ENCODE assay signal across 8 cellular contexts in the genomic region with DNA sequence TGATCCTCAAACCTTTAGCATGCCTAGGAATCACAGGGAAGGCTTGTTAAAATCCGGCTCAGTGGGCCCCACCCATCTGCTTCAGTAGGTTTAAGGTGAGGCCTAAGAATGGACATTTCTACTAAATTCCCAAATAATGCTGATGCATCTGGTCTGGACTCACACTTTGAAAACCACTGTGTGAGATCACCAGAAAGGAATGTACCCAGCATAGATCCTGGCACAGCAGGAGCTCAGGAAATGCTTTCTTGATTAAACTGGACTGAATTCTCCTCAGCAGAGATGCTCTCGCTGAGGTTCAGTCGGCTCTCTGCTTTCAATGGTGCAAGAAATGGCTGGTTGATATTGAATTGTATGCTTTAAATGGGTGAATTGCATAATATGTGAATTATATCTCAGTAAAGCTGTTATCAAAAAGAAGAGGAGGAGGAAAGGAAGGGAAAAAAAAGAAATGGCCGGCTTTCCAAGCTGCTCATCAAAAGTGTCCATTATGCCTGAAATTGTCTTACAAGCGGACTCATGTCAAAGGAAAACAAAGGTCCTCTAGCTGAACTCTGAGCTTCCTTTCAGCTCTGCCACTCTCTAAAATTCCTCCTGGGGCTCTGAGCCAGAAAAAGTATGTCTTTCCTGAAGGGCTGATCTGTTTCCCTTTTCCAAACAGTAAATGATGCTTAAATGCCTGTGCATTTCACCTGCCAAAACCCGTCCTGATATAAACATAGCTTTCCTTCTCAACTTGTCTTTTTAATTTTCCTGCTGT.
A peak's percentile ranks its signal among the peaks of the same experiment; 100 is the strongest.
DNase-seq lines count a peak whose midpoint lies in the region; ATAC-seq and TF ChIP-seq lines count a peak whose summit lies in the region.

No MANE protein-coding gene starts in this region.

- H3K4me1 ChIP-seq in H9 (ENCODE audit: insufficient read depth, low read length): peaks cover 8% of the 10 kb centered on the region; the same call in 1 of the 2 replicates
- H3K4me1 ChIP-seq in heart right ventricle: peaks cover 2 to 86% (median 71%) of the 10 kb centered on the region in 9 donors
- H3K4me1 ChIP-seq in Peyer's patch: no peaks in the 10 kb centered on the region

- TF ChIP-seq POLR2A in Peyer's patch (IDR thresholded peaks at IDR 0.05): no peak

- H3K23ac ChIP-seq in H9 (ENCODE audit: insufficient read length, low read depth, low read length): no peak overlapping the region

- H3K79me1 ChIP-seq in H9 (ENCODE audit: insufficient read depth, low read depth, low read length, poor library complexity, severe bottlenecking): no peaks in the 10 kb centered on the region

- no peaks in the 10 kb centered on the region for H4K20me1 ChIP-seq in H9 (ENCODE audit: control insufficient read depth, insufficient read depth, insufficient read length)

- H2BK15ac ChIP-seq in H9 (ENCODE audit: low read depth, low read length): no peak overlapping the region

- no peak overlapping the region; the same call in 1 of the 2 replicates for H3K4ac ChIP-seq in H9 (ENCODE audit: low read depth, low read length)

- no peaks in the 10 kb centered on the region for H3K79me2 ChIP-seq in H9 (ENCODE audit: insufficient read depth, low read length)

- no peak overlapping the region for H3K56ac ChIP-seq in H9 (ENCODE audit: insufficient read length, low read depth, low read length)

- H3K9me3 ChIP-seq in H9 (ENCODE audit: control insufficient read depth, low read depth, low read length): no peaks in the 10 kb centered on the region
- no peaks in the 10 kb centered on the region for H3K9me3 ChIP-seq in heart right ventricle
- no peaks in the 10 kb centered on the region for H3K9me3 ChIP-seq in Peyer's patch

- no peak overlapping the region for H2BK120ac ChIP-seq in H9 (ENCODE audit: low read depth, low read length, poor library complexity, severe bottlenecking)

- H3K36me3 ChIP-seq in heart right ventricle (no peaks in the 10 kb centered on the region), Peyer's patch (no peaks in the 10 kb centered on the region)

- H3K27ac ChIP-seq in H9 (ENCODE audit: insufficient read length, low read depth, low read length): no peak overlapping the region
- peak overlapping the region in 8 of 10 donors; percentile 42 to 87 (median 72) for H3K27ac ChIP-seq in heart right ventricle
- H3K27ac ChIP-seq in Peyer's patch: peak overlapping the region in 1 of 4 donors; percentile 22

- H3K9ac ChIP-seq in H9 (ENCODE audit: extremely low read depth, insufficient read length, low read length): no peak overlapping the region

- no peaks in the 10 kb centered on the region for H3K36me3 Mint-ChIP-seq in H9 (ENCODE audit: insufficient read depth in 1 of 3, low read depth in 3 of 3)
- no peaks in the 10 kb centered on the region for H3K36me3 Mint-ChIP-seq in WTC11
- peaks cover 12% of the 10 kb centered on the region for H3K36me3 Mint-ChIP-seq in activated T-helper 1 cell treated with anti-CD3 and anti-CD28 coated beads, Interleukin-12 subunit alpha, Interleukin-12 subunit beta, Interleukin-2, Interleukin-4 antibody, amounts not matched to agents 30 ng/mL and 10 ng/mL and 1 ng/mL, durations not matched to agents 14 hours and 24 hours and 36 hours (ENCODE audit: low read depth)

- H2BK12ac ChIP-seq in H9 (ENCODE audit: insufficient read length, low read depth, low read length): no peak overlapping the region

- H3K4me2 ChIP-seq in H9 (ENCODE audit: insufficient read depth, insufficient read length, low read length): no peak overlapping the region

- H3K27ac Mint-ChIP-seq in H9: peak overlapping the region; percentile 38 to 86 (median 71); a peak in 6 of 7 replicates
- H3K27ac Mint-ChIP-seq in WTC11: peak overlapping the region; percentile 94
- no peak overlapping the region for H3K27ac Mint-ChIP-seq in activated T-helper 1 cell treated with anti-CD3 and anti-CD28 coated beads, Interleukin-12 subunit alpha, Interleukin-12 subunit beta, Interleukin-2, Interleukin-4 antibody, amounts not matched to agents 30 ng/mL and 10 ng/mL and 1 ng/mL, durations not matched to agents 14 hours and 24 hours and 36 hours

- H3K4me3 Mint-ChIP-seq in H9: no peak overlapping the region
- no peak overlapping the region for H3K4me3 Mint-ChIP-seq in WTC11
- H3K4me3 Mint-ChIP-seq in activated T-helper 1 cell treated with anti-CD3 and anti-CD28 coated beads, Interleukin-12 subunit alpha, Interleukin-12 subunit beta, Interleukin-2, Interleukin-4 antibody, amounts not matched to agents 30 ng/mL and 10 ng/mL and 1 ng/mL, durations not matched to agents 14 hours and 24 hours and 36 hours: no peak overlapping the region

- no peak overlapping the region for H2AK5ac ChIP-seq in H9 (ENCODE audit: insufficient read length, low read length)

- H3K18ac ChIP-seq in H9 (ENCODE audit: insufficient read length, low read depth, low read length): peak overlapping the region; percentile 42

- WGBS in H9 (ENCODE audit: extremely low coverage, insufficient read length, low lambda C conversion rate): no CpG with 5 or more reads among the region's 6 CpGs
- WGBS in heart right ventricle, 2 donors: 43 to 55% methylated on average over 6 of the region's 6 CpGs

- POLR2A ChIA-PET in WTC11 (lab: Charles Lee): no interaction called here

- TF ChIP-seq CTCF in H9 (conservative IDR thresholded peaks at IDR 0.05): no peak
- no peak for TF ChIP-seq CTCF in WTC11 (IDR thresholded peaks at IDR 0.05)
- TF ChIP-seq CTCF in heart right ventricle (IDR thresholded peaks at IDR 0.05): no peak
- no peak for TF ChIP-seq CTCF in retinal pigment epithelial cell (conservative IDR thresholded peaks at IDR 0.05; ENCODE audit: low read depth, low read length)
- no peak for TF ChIP-seq CTCF in Peyer's patch (IDR thresholded peaks at IDR 0.05)

- CTCF ChIA-PET in WTC11 (lab: Charles Lee): interaction anchor here (0.7 to 1.3 kb wide), 2 partner anchors 171 to 296 kb away, joined by 3 to 6 read pairs; no protein-coding TSS in a partner anchor

- no peaks in the 10 kb centered on the region for H3K23me2 ChIP-seq in H9 (ENCODE audit: insufficient read length, low read depth, low read length, poor library complexity, severe bottlenecking)

- no peaks in the 10 kb centered on the region; the same call in 1 of the 2 replicates for H3K27me3 Mint-ChIP-seq in H9 (ENCODE audit: low read depth)
- H3K27me3 Mint-ChIP-seq in WTC11 (ENCODE audit: low read depth): no peaks in the 10 kb centered on the region; the same call in 1 of the 2 replicates
- H3K27me3 Mint-ChIP-seq in activated T-helper 1 cell treated with anti-CD3 and anti-CD28 coated beads, Interleukin-12 subunit alpha, Interleukin-12 subunit beta, Interleukin-2, Interleukin-4 antibody, amounts not matched to agents 30 ng/mL and 10 ng/mL and 1 ng/mL, durations not matched to agents 14 hours and 24 hours and 36 hours (ENCODE audit: insufficient read depth): no peaks in the 10 kb centered on the region

- no peak overlapping the region for H3K4me3 ChIP-seq in heart right ventricle
- H3K4me3 ChIP-seq in retinal pigment epithelial cell (ENCODE audit: low read length): no peak overlapping the region
- no peak overlapping the region for H3K4me3 ChIP-seq in Peyer's patch

- H3K9me3 Mint-ChIP-seq in H9: no peaks in the 10 kb centered on the region
- H3K9me3 Mint-ChIP-seq in WTC11: no peaks in the 10 kb centered on the region
- no peaks in the 10 kb centered on the region for H3K9me3 Mint-ChIP-seq in activated T-helper 1 cell treated with anti-CD3 and anti-CD28 coated beads, Interleukin-12 subunit alpha, Interleukin-12 subunit beta, Interleukin-2, Interleukin-4 antibody, amounts not matched to agents 30 ng/mL and 10 ng/mL and 1 ng/mL, durations not matched to agents 14 hours and 24 hours and 36 hours

- no peaks in the 10 kb centered on the region for H3K27me3 ChIP-seq in H9 (ENCODE audit: insufficient read depth, low read length)
- no peaks in the 10 kb centered on the region for H3K27me3 ChIP-seq in heart right ventricle
- H3K27me3 ChIP-seq in Peyer's patch: no peaks in the 10 kb centered on the region

- no peak overlapping the region for H4K91ac ChIP-seq in H9 (ENCODE audit: insufficient read length, low read depth, low read length)

- H2BK20ac ChIP-seq in H9 (ENCODE audit: low read depth, low read length, poor library complexity, severe bottlenecking): no peak overlapping the region

- no peak overlapping the region for H4K8ac ChIP-seq in H9 (replicated peaks; ENCODE audit: insufficient read length, low read depth, low read length)

- H3K4me1 Mint-ChIP-seq in H9 (peaks cover 25 to 30% of the 10 kb centered on the region in 2 experiments), WTC11 (peaks cover 34% of the 10 kb centered on the region)
- H3K4me1 Mint-ChIP-seq in activated T-helper 1 cell treated with anti-CD3 and anti-CD28 coated beads, Interleukin-12 subunit alpha, Interleukin-12 subunit beta, Interleukin-2, Interleukin-4 antibody, amounts not matched to agents 30 ng/mL and 10 ng/mL and 1 ng/mL, durations not matched to agents 14 hours and 24 hours and 36 hours (ENCODE audit: low read depth): peaks cover 9% of the 10 kb centered on the region

- intact Hi-C loops in heart right ventricle (cut with DNase I): no loop called here
- intact Hi-C loops in activated T-helper 1 cell treated with anti-CD3 and anti-CD28 coated beads, Interleukin-12 subunit alpha, Interleukin-12 subunit beta, Interleukin-2, Interleukin-4 antibody, amounts not matched to agents 30 ng/mL and 10 ng/mL and 1 ng/mL, durations not matched to agents 14 hours and 24 hours and 36 hours (cut with micrococcal nuclease): no loop called here

- no peak overlapping the region for H2AFZ ChIP-seq in H9 (ENCODE audit: low read length)

- no peak overlapping the region for H3K14ac ChIP-seq in H9 (ENCODE audit: insufficient read depth, low read length)

- DNase-seq in H9 (peak; percentile 64), WTC11 (ENCODE audit: low spot score) (peak; percentile 52), heart right ventricle (peak in 1 of 2 donors; percentile 38), retinal pigment epithelial cell (ENCODE audit: low read depth) (peak; percentile 81), C1 segment of cervical spinal cord (lab: John Stamatoyannopoulos, UW) (no peak), Peyer's patch (no peak)
- DNase-seq in activated naive CD4-positive, alpha-beta T cell treated with Interleukin-2 at 50 U/mL for 16 hours: no peak
- no peak for DNase-seq in activated T-helper 1 cell treated with anti-CD3 and anti-CD28 coated beads, Interleukin-12 subunit alpha, Interleukin-12 subunit beta, Interleukin-2, Interleukin-4 antibody, amounts not matched to agents 30 ng/mL and 10 ng/mL and 1 ng/mL, durations not matched to agents 14 hours and 24 hours and 36 hours (ENCODE audit: low spot score)

- H4K5ac ChIP-seq in H9 (ENCODE audit: insufficient read length, low read depth, low read length): no peak overlapping the region

- no peak overlapping the region for H2BK5ac ChIP-seq in H9 (ENCODE audit: insufficient read length, low read length)

- no peak overlapping the region for H3T11ph ChIP-seq in H9 (ENCODE audit: low read length)

- ATAC-seq in WTC11 (peak; percentile 78), heart right ventricle (peak; percentile 51 to 83 (median 75))

TF ChIP-seq in WTC11, 78 proteins besides CTCF, POLR2A, EP300 and RAD21 (continues in another document):
- TF ChIP-seq CBFB (CRISPR knock-in tag; IDR thresholded peaks at IDR 0.05; ENCODE audit: low read depth): no peak

Comparison
In these comparisons a context has a peak if more than half of its experiments do, and no peak if none do; other contexts are left out.
1. DNase-seq: peak in H9 (single experiment), WTC11 (single experiment) and retinal pigment epithelial cell (single experiment); none in activated naive CD4-positive, alpha-beta T cell treated with Interleukin-2 at 50 U/mL for 16 hours (single experiment), C1 segment of cervical spinal cord (0 of 14), activated T-helper 1 cell treated with anti-CD3 and anti-CD28 coated beads, Interleukin-12 subunit alpha, Interleukin-12 subunit beta, Interleukin-2, Interleukin-4 antibody, amounts not matched to agents 30 ng/mL and 10 ng/mL and 1 ng/mL, durations not matched to agents 14 hours and 24 hours and 36 hours (single experiment) and Peyer's patch (0 of 3).